28 cellular contexts compared by ENCODE assay signal in genomic region chr3:175329373-175329772, GRCh38.
"Had no signal": no experiment of that assay in that cellular context is flagged by ENCODE, and none has a peak within 500 bp of the region (broad histone marks: within the 10 kb centered on the region; RNA-seq: fewer than 3 reads in every experiment).

No MANE protein-coding gene starts in this region.

- H3K4me3 ChIP-seq: adrenal gland, breast epithelium, cardiac muscle cell, colonic mucosa had no signal

- H3K9me3 ChIP-seq: adrenal gland, breast epithelium, colonic mucosa had no signal

- ATAC-seq: activated CD4-positive, alpha-beta T cell treated with anti-CD3 and anti-CD28 coated beads for 36 hours; activated CD8-positive, alpha-beta memory T cell treated with anti-CD3 and anti-CD28 coated beads, Interleukin-2, amount 10 ng/mL, durations not matched to agents 7 days and 5 days; activated CD8-positive, alpha-beta T cell treated with anti-CD3 and anti-CD28 coated beads, Interleukin-2, amount 10 ng/mL, durations not matched to agents 7 days and 5 days; activated naive CD8-positive, alpha-beta T cell treated with anti-CD3 and anti-CD28 coated beads, Interleukin-2, amount 50 U/mL, for 24 hours; esophagus mucosa had no signal

- H3K27me3 ChIP-seq: adrenal gland, breast epithelium, cardiac muscle cell, colonic mucosa had no signal

- H3K27ac ChIP-seq: adrenal gland, breast epithelium, cardiac muscle cell, colonic mucosa had no signal

- H3K36me3 ChIP-seq: adrenal gland, breast epithelium, cardiac muscle cell, colonic mucosa had no signal

- DNase-seq: activated CD4-positive, alpha-beta memory T cell treated with anti-CD3 and anti-CD28 coated beads for 36 hours; activated CD4-positive, alpha-beta T cell treated with anti-CD3 and anti-CD28 coated beads for 36 hours; activated CD4-positive, alpha-beta T cell treated with anti-CD3 and anti-CD28 coated beads, Interleukin-2, amount 10 ng/mL, durations not matched to agents 24 days and 14 days; activated CD4-positive, CD25-positive, alpha-beta regulatory T cell; activated CD4-positive, CD25-positive, alpha-beta regulatory T cell treated with anti-CD3 and anti-CD28 coated beads, Interleukin-2, amount 50 U/mL, for 72 hours; activated CD8-positive, alpha-beta memory T cell treated with anti-CD3 and anti-CD28 coated beads, Interleukin-2, amount 10 ng/mL, durations not matched to agents 7 days and 5 days; activated CD8-positive, alpha-beta memory T cell treated with anti-CD3 and anti-CD28 coated beads, Interleukin-2, amount 50 U/mL, for 4 hours; activated CD8-positive, alpha-beta T cell treated with anti-CD3 and anti-CD28 coated beads, Interleukin-2, amount 10 ng/mL, durations not matched to agents 7 days and 5 days; activated effector memory CD4-positive, alpha-beta T cell treated with anti-CD3 and anti-CD28 coated beads, Interleukin-2, amount 50 U/mL, for 16 hours; activated naive CD4-positive, alpha-beta T cell treated with anti-CD3 and anti-CD28 coated beads for 36 hours; activated naive CD8-positive, alpha-beta T cell treated with anti-CD3 and anti-CD28 coated beads for 36 hours; activated naive CD8-positive, alpha-beta T cell treated with anti-CD3 and anti-CD28 coated beads, Interleukin-2, amount 50 U/mL, for 24 hours; activated T-cell treated with anti-CD3 and anti-CD28 coated beads, Interleukin-2, amount 50 U/mL, for 1 hour; activated T-cell treated with anti-CD3 and anti-CD28 coated beads, Interleukin-2, amount 50 U/mL, for 48 hours; adrenal gland; amygdala; aorta; central memory CD4-positive, alpha-beta T cell; cerebellar nuclear complex; colonic mucosa; effector CD8-positive, alpha-beta T cell; endodermal cell; foreskin fibroblast; head of caudate nucleus; T-helper 2 cell had no signal

- H3K4me1 ChIP-seq: adrenal gland, breast epithelium, colonic mucosa had no signal
